Comparison of ENCODE assay signal across 16 cellular contexts in genomic region chr1:209409786-209410185, GRCh38.
DNase-seq lines count a peak whose midpoint lies in the region; ATAC-seq and TF ChIP-seq lines count a peak whose summit lies in the region.
"Had no signal": no experiment of that assay in that cellular context is flagged by ENCODE, and none has a peak within 500 bp of the region (broad histone marks: within the 10 kb centered on the region; RNA-seq: fewer than 3 reads in every experiment).

No MANE protein-coding gene starts in this region.

- H3K36me3 ChIP-seq in ACC112 (ENCODE audit: insufficient read depth, low read length): no peaks in the 10 kb centered on the region
- no peaks in the 10 kb centered on the region for H3K36me3 ChIP-seq in HCT116 (ENCODE audit: control insufficient read depth in 1 of 2, insufficient read depth in 2 of 2, low read length in 2 of 2)
- no peaks in the 10 kb centered on the region for H3K36me3 ChIP-seq in hepatocyte (replicated peaks; ENCODE audit: insufficient read depth, low read depth)
- H3K36me3 ChIP-seq: pancreas had no signal

- no peaks in the 10 kb centered on the region for H3K79me2 ChIP-seq in ACC112 (ENCODE audit: control insufficient read depth, insufficient read depth, low read length, unreplicated experiment)
- H3K79me2 ChIP-seq in HCT116 (ENCODE audit: insufficient read depth, low read length): no peaks in the 10 kb centered on the region
- H3K79me2 ChIP-seq in hepatocyte: no peaks in the 10 kb centered on the region

- DNase-seq in HCT116 (ENCODE audit: low read depth, low spot score) (no peak), astrocyte of the hippocampus (ENCODE audit: low read depth, low spot score) (peak; percentile 60), hepatocyte (ENCODE audit: low spot score) (peak; percentile 45), NCI-H128 (lab: John Stamatoyannopoulos, UW; ENCODE audit: unreplicated experiment) (no peak), NCI-H187 (lab: John Stamatoyannopoulos, UW) (no peak)
- DNase-seq: activated CD4-positive, alpha-beta T cell treated with anti-CD3 and anti-CD28 coated beads for 36 hours; activated T-cell treated with anti-CD3 and anti-CD28 coated beads, Interleukin-2, amount 50 U/mL, for 4 hours; anterior cingulate cortex; effector CD4-positive, alpha-beta T cell; midbrain; NCI-H1105 treated with DMSO at 0.1 percent for 48 hours; pancreas; stimulated activated CD8-positive, alpha-beta memory T cell treated with anti-CD3 and anti-CD28 coated beads, Interleukin-4, amount 100 ng/mL, for 48 hours had no signal

- H3K4me2 ChIP-seq in HCT116 (ENCODE audit: low read length) (peak overlapping the region; percentile 37), hepatocyte (no peak overlapping the region)

- WGBS in hepatocyte (ENCODE audit: low lambda C conversion rate, missing lambda C conversion rate): 72% methylated on average over 2 of the region's 2 CpGs

- TF ChIP-seq CTCF in HCT116 (IDR thresholded peaks at IDR 0.05 in 2 of 3, conservative IDR thresholded peaks at IDR 0.05 in 1 of 3; ENCODE audit: borderline replicate concordance in 1 of 3, insufficient read depth in 1 of 3, low read depth in 2 of 3, low read length in 2 of 3) (no peak), hepatocyte (IDR thresholded peaks at IDR 0.05; ENCODE audit: poor library complexity) (no peak)

- no peaks in the 10 kb centered on the region for H4K20me1 ChIP-seq in HCT116 (ENCODE audit: insufficient read depth)
- H4K20me1 ChIP-seq in hepatocyte (ENCODE audit: insufficient read depth, poor library complexity, severe bottlenecking): no peaks in the 10 kb centered on the region

- H3K9me2 ChIP-seq in HCT116 (ENCODE audit: insufficient read depth) (no peaks in the 10 kb centered on the region; the same call in 1 of the 2 replicates), hepatocyte (replicated peaks; ENCODE audit: insufficient read depth) (no peaks in the 10 kb centered on the region)

- RAD21 ChIA-PET in HCT116 (lab: Charles Lee; ENCODE audit: low non-redundant PET in 1 of 2, low total read pairs in 2 of 2, uncharacterized antibody in 2 of 2, unreplicated experiment in 2 of 2): no interaction called here

- H3K4me3 ChIP-seq in ACC112 (ENCODE audit: low read depth, low read length) (no peak overlapping the region), HCT116 (replicated peaks in 1 of 2; ENCODE audit: low read depth in 1 of 2, low read length in 2 of 2) (no peak overlapping the region), hepatocyte (no peak overlapping the region)
- H3K4me3 ChIP-seq: pancreas had no signal

- POLR2A ChIA-PET in HCT116 (lab: Charles Lee): no interaction called here

- no peak for TF ChIP-seq POLR2A in HCT116 (IDR thresholded peaks at IDR 0.05; ENCODE audit: borderline replicate concordance, extremely low read depth, insufficient read depth, insufficient read length)

- CTCF ChIA-PET in HCT116 (lab: Charles Lee): no interaction called here

- H3K27me3 ChIP-seq in ACC112 (ENCODE audit: insufficient read depth, low read length): no peaks in the 10 kb centered on the region
- no peaks in the 10 kb centered on the region for H3K27me3 ChIP-seq in HCT116 (ENCODE audit: insufficient read depth, low read length)
- no peaks in the 10 kb centered on the region for H3K27me3 ChIP-seq in hepatocyte
- H3K27me3 ChIP-seq: pancreas had no signal

- H3K27ac ChIP-seq in ACC112 (ENCODE audit: low read depth, low read length) (0 out of 2 replicates have a peak overlapping the region, but pooled peaks have one; percentile 7), HCT116 (ENCODE audit: low read depth, low read length) (no peak overlapping the region), hepatocyte (peak overlapping the region; percentile 53)
- H3K27ac ChIP-seq: pancreas had no signal

- no TSS peak for BruUV-seq in HCT116 (replicated peaks; lab: Mats Ljungman, UMichigan)

- no peak for TF ChIP-seq RAD21 in HCT116 (IDR thresholded peaks at IDR 0.05; ENCODE audit: low read depth)

- H3K4me1 ChIP-seq in ACC112 (ENCODE audit: control insufficient read depth, insufficient read depth, low read length, unreplicated experiment) (peaks cover 41% of the 10 kb centered on the region), HCT116 (ENCODE audit: control insufficient read depth in 1 of 2, insufficient read depth in 2 of 2, low read length in 2 of 2) (peaks cover under 1 to 44% of the 10 kb centered on the region in 2 experiments; a peak in 3 of 4 replicates), hepatocyte (ENCODE audit: insufficient read depth) (no peaks in the 10 kb centered on the region)
- H3K4me1 ChIP-seq: pancreas had no signal

- H2AFZ ChIP-seq in ACC112 (ENCODE audit: low read length, unreplicated experiment): no peak overlapping the region
- H2AFZ ChIP-seq in HCT116 (ENCODE audit: low read depth, low read length, poor library complexity, severe bottlenecking): no peak overlapping the region
- no peak overlapping the region for H2AFZ ChIP-seq in hepatocyte

- H3K9ac ChIP-seq in HCT116 (ENCODE audit: low read length): no peak overlapping the region

- intact Hi-C loops in HCT116 (cut with micrococcal nuclease): no loop called here

- ATAC-seq in HCT116: peak; percentile 57; the same call in 1 of the 2 replicates
- ATAC-seq in GM21825 (IDR thresholded peaks at IDR 0.05; ENCODE audit: unreplicated experiment): no peak
- ATAC-seq in GM18873 (IDR thresholded peaks at IDR 0.05; ENCODE audit: low FRiP score, unreplicated experiment): no peak
- ATAC-seq: activated CD4-positive, alpha-beta T cell treated with anti-CD3 and anti-CD28 coated beads for 36 hours; activated T-cell treated with anti-CD3 and anti-CD28 coated beads, Interleukin-2, amount 50 U/mL, for 4 hours; pancreas had no signal

- H3K9me3 ChIP-seq in HCT116 (ENCODE audit: control insufficient read depth in 1 of 2, insufficient read depth in 1 of 2, low read depth in 1 of 2, low read length in 2 of 2) (no peaks in the 10 kb centered on the region), hepatocyte (ENCODE audit: low read depth) (no peaks in the 10 kb centered on the region)
- H3K9me3 ChIP-seq: pancreas had no signal

TF ChIP-seq in HCT116, 20 proteins besides CTCF, POLR2A, EP300 and RAD21:
- TF ChIP-seq FOSL1 (IDR thresholded peaks at IDR 0.05; ENCODE audit: low read depth) (peak; percentile 67; the same call in 1 of the 2 replicates), YY1 (IDR thresholded peaks at IDR 0.05; ENCODE audit: extremely low read depth, insufficient replicate concordance, low read depth, low read length) (peak; percentile 25), CBX3 (IDR thresholded peaks at IDR 0.05; ENCODE audit: low read depth) (peak; percentile 37; the same call in 1 of the 2 replicates), CEBPB (IDR thresholded peaks at IDR 0.05; ENCODE audit: low read depth) (peak; percentile 76; the same call in 1 of the 2 replicates), SP1 (IDR thresholded peaks at IDR 0.05; ENCODE audit: low read depth) (peak; percentile 47), REST (IDR thresholded peaks at IDR 0.05; ENCODE audit: low read depth) (no peak), SIN3A (IDR thresholded peaks at IDR 0.05; ENCODE audit: low read depth) (no peak), JUND (IDR thresholded peaks at IDR 0.05) (peak; percentile 60), MAX (IDR thresholded peaks at IDR 0.05) (peak; percentile 39; the same call in 1 of the 2 replicates)

Comparison
In these comparisons a context has a peak if more than half of its experiments do, and no peak if none do; other contexts are left out.
1. DNase-seq: peak in astrocyte of the hippocampus (single experiment) and hepatocyte (single experiment); none in HCT116 (single experiment), NCI-H128 (single experiment) and NCI-H187 (0 of 2).